8 cellular contexts compared by ENCODE assay signal in genomic region chr9:26656003-26656940, GRCh38.
DNase-seq lines count a peak whose midpoint lies in the region; ATAC-seq and TF ChIP-seq lines count a peak whose summit lies in the region.

No MANE protein-coding gene starts in this region.

- intact Hi-C loops in heart left ventricle (cut with DNase I) = no loop called here

- 47 to 56% (median 52%) methylated on average over 14 of the region's 14 CpGs for whole genome bisulfite sequencing in heart left ventricle, 4 donors

- H3K4me3 Mint-ChIP-seq in activated CD4-positive, alpha-beta memory T cell treated with anti-CD3 and anti-CD28 coated beads, Interleukin-2, amount 10 ng/mL, durations not matched to agents 7 days and 5 days = no peak overlapping the region

- no peaks in the 10 kb centered on the region for H3K9me3 Mint-ChIP-seq in activated CD4-positive, alpha-beta memory T cell treated with anti-CD3 and anti-CD28 coated beads, Interleukin-2, amount 10 ng/mL, durations not matched to agents 7 days and 5 days

- H3K27ac Mint-ChIP-seq in activated CD4-positive, alpha-beta memory T cell treated with anti-CD3 and anti-CD28 coated beads, Interleukin-2, amount 10 ng/mL, durations not matched to agents 7 days and 5 days = no peak overlapping the region

- DNase-seq in EL (peak; percentile 27), HuH-7 (ENCODE audit: low spot score) (peak; percentile 43), WERI-Rb-1 (peak; percentile 16), kidney tubule cell (ENCODE audit: low spot score) (peak; percentile 23), heart left ventricle (no peak)
- no peak for DNase-seq in activated CD4-positive, alpha-beta memory T cell treated with anti-CD3 and anti-CD28 coated beads, Interleukin-2, amount 10 ng/mL, durations not matched to agents 7 days and 5 days

- H3K36me3 ChIP-seq in WERI-Rb-1 (no peaks in the 10 kb centered on the region), heart left ventricle (no peaks in the 10 kb centered on the region)

- TF ChIP-seq POLR2A in heart left ventricle (IDR thresholded peaks at IDR 0.05) = no peak

- H3K4me1 ChIP-seq in heart left ventricle = no peaks in the 10 kb centered on the region

- no peak overlapping the region for H3K27ac ChIP-seq in WERI-Rb-1
- H3K27ac ChIP-seq in heart left ventricle = no peak overlapping the region

- H3K9me3 ChIP-seq in WERI-Rb-1 (ENCODE audit: severe bottlenecking) (no peaks in the 10 kb centered on the region), heart left ventricle (no peaks in the 10 kb centered on the region)

- no peaks in the 10 kb centered on the region for H3K27me3 Mint-ChIP-seq in activated CD4-positive, alpha-beta memory T cell treated with anti-CD3 and anti-CD28 coated beads, Interleukin-2, amount 10 ng/mL, durations not matched to agents 7 days and 5 days

- H3K4me3 ChIP-seq in WERI-Rb-1 (ENCODE audit: low read depth, low read length) (no peak overlapping the region), heart left ventricle (no peak overlapping the region)

- ATAC-seq in HG02798 (IDR thresholded peaks at IDR 0.05; ENCODE audit: poor library complexity, unreplicated experiment) (no peak), GM19023 (IDR thresholded peaks at IDR 0.05; ENCODE audit: unreplicated experiment) (no peak), heart left ventricle (no peak)

- TF ChIP-seq CTCF in WERI-Rb-1 (IDR thresholded peaks at IDR 0.05; ENCODE audit: low read depth, low read length) = peak; percentile 68
- TF ChIP-seq CTCF in heart left ventricle (IDR thresholded peaks at IDR 0.05) = peak in 4 of 12 donors; percentile 6 to 24 (median 17)

- H3K36me3 Mint-ChIP-seq in activated CD4-positive, alpha-beta memory T cell treated with anti-CD3 and anti-CD28 coated beads, Interleukin-2, amount 10 ng/mL, durations not matched to agents 7 days and 5 days (ENCODE audit: low read depth) = no peaks in the 10 kb centered on the region

- POLR2A ChIA-PET in activated CD4-positive, alpha-beta memory T cell treated with anti-CD3 and anti-CD28 coated beads, Interleukin-2, amount 10 ng/mL, durations not matched to agents 7 days and 5 days (lab: Charles Lee) = no interaction called here

- no peaks in the 10 kb centered on the region for H3K4me1 Mint-ChIP-seq in activated CD4-positive, alpha-beta memory T cell treated with anti-CD3 and anti-CD28 coated beads, Interleukin-2, amount 10 ng/mL, durations not matched to agents 7 days and 5 days

- H3K27me3 ChIP-seq in WERI-Rb-1 (ENCODE audit: insufficient read depth, low read depth, severe bottlenecking) (no peaks in the 10 kb centered on the region), heart left ventricle (peaks cover 0 to 10% (median 0%) of the 10 kb centered on the region in 9 donors)

- CTCF ChIA-PET in activated CD4-positive, alpha-beta memory T cell treated with anti-CD3 and anti-CD28 coated beads, Interleukin-2, amount 10 ng/mL, durations not matched to agents 7 days and 5 days (lab: Charles Lee) = no interaction called here

Comparison
In these comparisons a context has a peak if more than half of its experiments do, and no peak if none do; other contexts are left out.
1. DNase-seq: peak in EL (single experiment), HuH-7 (single experiment), WERI-Rb-1 (single experiment) and kidney tubule cell (single experiment); none in activated CD4-positive, alpha-beta memory T cell treated with anti-CD3 and anti-CD28 coated beads, Interleukin-2, amount 10 ng/mL, durations not matched to agents 7 days and 5 days (single experiment) and heart left ventricle (0 of 5).